ENCODE assay signal across 9 cellular contexts in the genomic region with DNA sequence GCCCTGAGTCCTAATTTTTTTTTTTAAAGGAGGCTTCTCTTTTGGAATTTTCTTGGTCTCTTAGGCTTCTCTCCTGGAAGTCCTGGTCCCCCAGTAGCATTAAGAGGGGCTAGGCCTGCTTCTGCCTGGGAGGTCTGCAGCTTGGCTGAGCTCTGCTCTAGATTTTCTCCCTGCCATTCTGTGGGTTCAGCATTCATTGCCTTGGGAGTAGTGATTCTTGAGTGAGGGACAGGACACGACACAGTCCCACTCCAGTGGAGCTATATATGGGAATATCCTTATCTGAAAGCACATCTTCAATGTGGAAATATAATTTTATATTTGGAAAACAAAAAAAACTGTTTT. TPM values are rescaled to one million over a fixed set of nuclear protein-coding genes. Genes with fewer than 3 reads are reported as not detected.
DNase-seq lines count a peak whose midpoint lies in the region; ATAC-seq, FAIRE-seq and TF ChIP-seq lines count a peak whose summit lies in the region.
"Had no signal": no experiment of that assay in that cellular context is flagged by ENCODE, and none has a peak within 500 bp of the region (broad histone marks: within the 10 kb centered on the region; RNA-seq: fewer than 3 reads in every experiment).

No MANE protein-coding gene starts in this region.

- no peaks in the 10 kb centered on the region for H3K9me3 ChIP-seq in DOHH2 (ENCODE audit: control insufficient read depth, insufficient read depth, low read length)
- no peaks in the 10 kb centered on the region for H3K9me3 ChIP-seq in HCT116 (ENCODE audit: control insufficient read depth in 1 of 2, insufficient read depth in 1 of 2, low read depth in 1 of 2, low read length in 2 of 2)
- no peaks in the 10 kb centered on the region for H3K9me3 ChIP-seq in small intestine (ENCODE audit: control insufficient read depth, low read depth)

- H3K4me3 Mint-ChIP-seq in activated naive CD8-positive, alpha-beta T cell, result peak overlapping the region; percentile 40
- H3K4me3 Mint-ChIP-seq in nephron progenitor cell, result peak overlapping the region; percentile 87

- intact Hi-C loops in HCT116 (cut with micrococcal nuclease), result no loop called here

- peak overlapping the region; percentile 46 for H2AFZ ChIP-seq in HCT116 (ENCODE audit: low read depth, low read length, poor library complexity, severe bottlenecking)

- no peaks in the 10 kb centered on the region for H3K36me3 Mint-ChIP-seq in activated naive CD8-positive, alpha-beta T cell
- H3K36me3 Mint-ChIP-seq in nephron progenitor cell (ENCODE audit: low read depth), result no peaks in the 10 kb centered on the region

- H3K9me3 Mint-ChIP-seq in activated naive CD8-positive, alpha-beta T cell (ENCODE audit: low read depth), result no peaks in the 10 kb centered on the region
- H3K9me3 Mint-ChIP-seq in nephron progenitor cell, result no peaks in the 10 kb centered on the region
- H3K9me3 Mint-ChIP-seq: T-helper 1 cell treated with Interleukin-12 subunit alpha and Interleukin-12 subunit beta and Interleukin-4 antibody, amounts not matched to agents 30 μg/mL and 1 μg/mL, for 36 hours had no signal

- peak overlapping the region; percentile 67 for H3K4me2 ChIP-seq in DOHH2 (ENCODE audit: low read length)
- H3K4me2 ChIP-seq in HCT116 (ENCODE audit: low read length), result peak overlapping the region; percentile 81

- H3K36me3 ChIP-seq in DOHH2 (ENCODE audit: control insufficient read depth, low read length), result no peaks in the 10 kb centered on the region
- no peaks in the 10 kb centered on the region for H3K36me3 ChIP-seq in HCT116 (ENCODE audit: control insufficient read depth in 1 of 2, insufficient read depth in 2 of 2, low read length in 2 of 2)
- no peaks in the 10 kb centered on the region for H3K36me3 ChIP-seq in small intestine (ENCODE audit: control insufficient read depth in 2 of 2, insufficient read depth in 2 of 2, low read length in 2 of 2)

- H3K27ac ChIP-seq in DOHH2 (ENCODE audit: low read depth, low read length) (no peak overlapping the region), HCT116 (ENCODE audit: low read depth, low read length) (no peak overlapping the region), small intestine (ENCODE audit: low read depth in 1 of 2, low read length in 1 of 2) (no peak overlapping the region)

- peaks cover 9% of the 10 kb centered on the region for H3K4me1 ChIP-seq in DOHH2 (ENCODE audit: control insufficient read depth, low read length)
- H3K4me1 ChIP-seq in HCT116 (ENCODE audit: control insufficient read depth in 1 of 2, insufficient read depth in 2 of 2, low read length in 2 of 2), result peaks cover 0 to 14% of the 10 kb centered on the region in 2 experiments; a peak in 1 of 4 replicates
- H3K4me1 ChIP-seq in small intestine (ENCODE audit: control insufficient read depth in 2 of 2, insufficient read depth in 1 of 2, low read depth in 1 of 2, low read length in 1 of 2), result peaks cover 0 to 2% of the 10 kb centered on the region in 2 donors

- no peak overlapping the region for H3K27ac Mint-ChIP-seq in activated naive CD8-positive, alpha-beta T cell
- H3K27ac Mint-ChIP-seq in nephron progenitor cell, result no peak overlapping the region

- no peak for TF ChIP-seq CTCF in DOHH2 (IDR thresholded peaks at IDR 0.05; ENCODE audit: low read depth, low read length, poor library complexity, severe bottlenecking)
- TF ChIP-seq CTCF in HCT116 (IDR thresholded peaks at IDR 0.05 in 2 of 3, conservative IDR thresholded peaks at IDR 0.05 in 1 of 3; ENCODE audit: borderline replicate concordance in 1 of 3, insufficient read depth in 1 of 3, low read depth in 2 of 3, low read length in 2 of 3), result no peak
- peak; percentile 24 for TF ChIP-seq CTCF in nephron progenitor cell (IDR thresholded peaks at IDR 0.05)

- peaks cover 9% of the 10 kb centered on the region for H3K4me1 Mint-ChIP-seq in activated naive CD8-positive, alpha-beta T cell (ENCODE audit: low read depth)
- peaks cover 51% of the 10 kb centered on the region for H3K4me1 Mint-ChIP-seq in nephron progenitor cell

- no peak for FAIRE-seq in small intestine (lab: Jason Lieb, UNC)

- H3K9me2 ChIP-seq in DOHH2 (replicated peaks; ENCODE audit: control insufficient read depth, low read length) (no peaks in the 10 kb centered on the region), HCT116 (ENCODE audit: insufficient read depth) (no peaks in the 10 kb centered on the region)

- H3K27me3 ChIP-seq in DOHH2 (ENCODE audit: control insufficient read depth, low read length) (0 out of 2 replicates have a peak, but pooled peaks cover 2% of the 10 kb centered on the region), HCT116 (ENCODE audit: insufficient read depth, low read length) (no peaks in the 10 kb centered on the region), small intestine (ENCODE audit: control insufficient read depth in 2 of 2, insufficient read depth in 2 of 2, low read length in 2 of 2) (no peaks in the 10 kb centered on the region)

- TF ChIP-seq POLR2A in HCT116 (IDR thresholded peaks at IDR 0.05; ENCODE audit: borderline replicate concordance, extremely low read depth, insufficient read depth, insufficient read length), result no peak

- H3K27me3 Mint-ChIP-seq in activated naive CD8-positive, alpha-beta T cell, result no peaks in the 10 kb centered on the region
- H3K27me3 Mint-ChIP-seq in nephron progenitor cell (ENCODE audit: low read depth, poor library complexity), result peaks cover 27% of the 10 kb centered on the region

- WGBS in small intestine, 3 donors, result 57 to 77% (median 61%) methylated on average over 1 of the region's 1 CpG

- RAD21 ChIA-PET in HCT116 (lab: Charles Lee; ENCODE audit: low non-redundant PET in 1 of 2, low total read pairs in 2 of 2, uncharacterized antibody in 2 of 2, unreplicated experiment in 2 of 2), result interaction anchor here in 1 of 2 experiments (0.8 kb wide), 1 partner anchor 182 kb away, joined by 3 read pairs; no protein-coding TSS in a partner anchor

- H3K9ac ChIP-seq in HCT116 (ENCODE audit: low read length), result peak overlapping the region; percentile 58; the same call in 1 of the 2 replicates

- H3F3A ChIP-seq in DOHH2 (ENCODE audit: control insufficient read depth, insufficient read depth), result no peaks in the 10 kb centered on the region

- BruUV-seq in HCT116 (replicated peaks; lab: Mats Ljungman, UMichigan), result no TSS peak

- DNase-seq in HCT116 (ENCODE audit: low read depth, low spot score), result no peak
- DNase-seq in nephron progenitor cell, result no peak
- DNase-seq in small intestine, result no peak
- no peak for DNase-seq in NCI-H2171 treated with DMSO at 0.1 percent for 48 hours (lab: John Stamatoyannopoulos, UW)
- no peak for DNase-seq in NCI-H1092 (lab: John Stamatoyannopoulos, UW)

- ATAC-seq in HCT116 (no peak), GM19035 (IDR thresholded peaks at IDR 0.05; ENCODE audit: unreplicated experiment) (no peak)

- POLR2A ChIA-PET in HCT116 (lab: Charles Lee), result no interaction called here

- no peaks in the 10 kb centered on the region for H4K20me1 ChIP-seq in DOHH2 (ENCODE audit: control insufficient read depth, insufficient read depth, low read depth, low read length)
- H4K20me1 ChIP-seq in HCT116 (ENCODE audit: insufficient read depth), result no peaks in the 10 kb centered on the region

- H3K4me3 ChIP-seq in DOHH2 (ENCODE audit: low read length), result no peak overlapping the region
- H3K4me3 ChIP-seq in HCT116 (replicated peaks in 1 of 2; ENCODE audit: low read depth in 1 of 2, low read length in 2 of 2), result peak overlapping the region in 1 of 2 experiments; percentile 63; a peak in 3 of 4 replicates
- no peak overlapping the region for H3K4me3 ChIP-seq in small intestine (ENCODE audit: low read depth in 1 of 2, low read length in 2 of 2)

- no peak for TF ChIP-seq RAD21 in HCT116 (IDR thresholded peaks at IDR 0.05; ENCODE audit: low read depth)

- H3K79me2 ChIP-seq in DOHH2 (ENCODE audit: control insufficient read depth, low read length), result no peaks in the 10 kb centered on the region
- H3K79me2 ChIP-seq in HCT116 (ENCODE audit: insufficient read depth, low read length), result no peaks in the 10 kb centered on the region

- CTCF ChIA-PET in HCT116 (lab: Charles Lee), result interaction anchor here (0.8 to 1.3 kb wide), 18 partner anchors 9 to 607 kb away, joined by 3 to 11 read pairs (median 4); partner anchors contain the start of gene TMEM86A

TF ChIP-seq in HCT116, 20 proteins besides CTCF, POLR2A, EP300 and RAD21 (continues in another document):
- TF ChIP-seq ATF3 (IDR thresholded peaks at IDR 0.05) (no peak), EGR1 (IDR thresholded peaks at IDR 0.05; ENCODE audit: low read depth) (no peak), POLR2AphosphoS5 (IDR thresholded peaks at IDR 0.05; ENCODE audit: low read depth, low read length) (no peak), ELF1 (IDR thresholded peaks at IDR 0.05; ENCODE audit: borderline replicate concordance, low read depth) (no peak), MAX (IDR thresholded peaks at IDR 0.05) (no peak), CBX3 (IDR thresholded peaks at IDR 0.05; ENCODE audit: low read depth) (no peak), EZH2phosphoT487 (IDR thresholded peaks at IDR 0.05; ENCODE audit: borderline replicate concordance) (no peak), SRF (IDR thresholded peaks at IDR 0.05; ENCODE audit: low read depth) (no peak)

RNA-seq across cellular contexts. Expression of gene IGSF22, which starts 3.7 kb away (rescaled TPM):
- total RNA-seq in HCT116 (2021; ENCODE audit: unreplicated experiment), result not detected
- 0.05 and 0.10 TPM in 2 replicates for polyA plus RNA-seq in HCT116 (2012)
- polyA plus RNA-seq in small intestine, result under 1 TPM; 0.27 to 0.89 (median 0.49) TPM

RNA-seq across cellular contexts. Expression of gene TMEM86A, which starts 23.7 kb away (rescaled TPM):
- total RNA-seq in HCT116 (2021; ENCODE audit: unreplicated experiment), result 2.0 TPM
- polyA plus RNA-seq in HCT116 (2012), result 0.71 and 1.1 TPM in 2 replicates
- 1 to 10 TPM in 1 of 3 donors, under 1 TPM in 2; 0.22 to 1.3 (median 0.81) TPM for polyA plus RNA-seq in small intestine
